In genomic region chr9:94212091-94212490, GRCh38 we compare ENCODE assay signal across 25 cellular contexts. TPM values are rescaled to one million over a fixed set of nuclear protein-coding genes. Genes with fewer than 3 reads are reported as not detected.
DNase-seq lines count a peak whose midpoint lies in the region; ATAC-seq and TF ChIP-seq lines count a peak whose summit lies in the region.
"Had no signal": no experiment of that assay in that cellular context is flagged by ENCODE, and none has a peak within 500 bp of the region (broad histone marks: within the 10 kb centered on the region; RNA-seq: fewer than 3 reads in every experiment).

No MANE protein-coding gene starts in this region.

- no peaks in the 10 kb centered on the region for H3K27me3 Mint-ChIP-seq in endodermal cell (ENCODE audit: insufficient read depth)

- peak overlapping the region; percentile 11 for H3K27ac ChIP-seq in HUES48 (ENCODE audit: low read depth, low read length)
- no peak overlapping the region for H3K27ac ChIP-seq in SJCRH30
- H3K27ac ChIP-seq in endodermal cell (ENCODE audit: low read depth, low read length) = no peak overlapping the region
- H3K27ac ChIP-seq: gastrocnemius medialis, prostate gland, stomach, tibial artery, WERI-Rb-1 had no signal

- H3K9me3 Mint-ChIP-seq in endodermal cell = peaks cover 11% of the 10 kb centered on the region
- H3K9me3 Mint-ChIP-seq: activated naive CD8-positive, alpha-beta T cell treated with anti-CD3 and anti-CD28 coated beads for 36 hours; CD4-positive, CD25-positive, alpha-beta regulatory T cell had no signal

- no peak overlapping the region for H3K9ac ChIP-seq in HUES48 (ENCODE audit: low read depth, low read length)
- H3K9ac ChIP-seq in endodermal cell (ENCODE audit: extremely low read depth, low read length, poor library complexity, severe bottlenecking) = no peak overlapping the region
- H3K9ac ChIP-seq: SK-N-SH had no signal

- H3K4me1 ChIP-seq in HUES48 (ENCODE audit: control insufficient read depth, insufficient read depth, low read length) (peaks cover 13% of the 10 kb centered on the region), SJCRH30 (peaks cover 19% of the 10 kb centered on the region), endodermal cell (ENCODE audit: control insufficient read depth, insufficient read depth, low read length) (no peaks in the 10 kb centered on the region)
- H3K4me1 ChIP-seq: prostate gland had no signal

- H3K9me3 ChIP-seq in HUES48 (ENCODE audit: control insufficient read depth, insufficient read depth, low read length) = peaks cover 6% of the 10 kb centered on the region
- no peaks in the 10 kb centered on the region for H3K9me3 ChIP-seq in SJCRH30 (replicated peaks)
- peaks cover 11% of the 10 kb centered on the region for H3K9me3 ChIP-seq in endodermal cell (ENCODE audit: control insufficient read depth, low read length)
- H3K9me3 ChIP-seq: gastrocnemius medialis, prostate gland, SK-N-SH had no signal

- H3K27ac Mint-ChIP-seq in endodermal cell = peak overlapping the region; percentile 22
- H3K27ac Mint-ChIP-seq: activated naive CD8-positive, alpha-beta T cell treated with anti-CD3 and anti-CD28 coated beads for 36 hours; brain; CD4-positive, CD25-positive, alpha-beta regulatory T cell; T-helper 17 cell had no signal

- 93 to 100% methylated on average over 1 of the region's 1 CpG for WGBS in endodermal cell (ENCODE audit: insufficient coverage in 1 of 2, insufficient read length in 1 of 2), 2 experiments

- no peaks in the 10 kb centered on the region for H3K36me3 Mint-ChIP-seq in endodermal cell (ENCODE audit: low read depth)
- H3K36me3 Mint-ChIP-seq: activated naive CD8-positive, alpha-beta T cell treated with anti-CD3 and anti-CD28 coated beads for 36 hours; brain; CD4-positive, CD25-positive, alpha-beta regulatory T cell had no signal

- H3K36me3 ChIP-seq in HUES48 (ENCODE audit: control insufficient read depth, insufficient read depth, low read length) (no peaks in the 10 kb centered on the region), SJCRH30 (no peaks in the 10 kb centered on the region), endodermal cell (ENCODE audit: control insufficient read depth, insufficient read depth, low read length) (no peaks in the 10 kb centered on the region)
- H3K36me3 ChIP-seq: gastrocnemius medialis, prostate gland, stomach, tibial artery, WERI-Rb-1 had no signal

- H3K4me3 Mint-ChIP-seq in endodermal cell = no peak overlapping the region
- H3K4me3 Mint-ChIP-seq: activated naive CD8-positive, alpha-beta T cell treated with anti-CD3 and anti-CD28 coated beads for 36 hours; brain; CD4-positive, CD25-positive, alpha-beta regulatory T cell; T-helper 17 cell had no signal

- no peak for ATAC-seq in GM19395 (IDR thresholded peaks at IDR 0.05; ENCODE audit: unreplicated experiment)
- ATAC-seq: gastrocnemius medialis, T-helper 17 cell had no signal

- H3K4me1 Mint-ChIP-seq in endodermal cell = peaks cover 10% of the 10 kb centered on the region

- DNase-seq in SJCRH30 (peak; percentile 36 to 58), endodermal cell (no peak), non-pigmented ciliary epithelial cell (ENCODE audit: low read depth) (peak; percentile 63), SK-N-DZ (ENCODE audit: low spot score) (no peak), AG08395 (ENCODE audit: low spot score) (no peak)
- DNase-seq in activated CD4-positive, alpha-beta T cell treated with anti-CD3 and anti-CD28 coated beads for 4 hours = no peak
- DNase-seq: activated CD8-positive, alpha-beta memory T cell treated with anti-CD3 and anti-CD28 coated beads, Interleukin-2, amount 50 U/mL, for 48 hours; activated effector memory CD4-positive, alpha-beta T cell treated with Interleukin-2 at 50 U/mL for 16 hours; activated naive CD8-positive, alpha-beta T cell treated with anti-CD3 and anti-CD28 coated beads for 36 hours; CD4-positive, CD25-positive, alpha-beta regulatory T cell; effector memory CD4-positive, alpha-beta T cell; gastrocnemius medialis; Kasumi-1; NCI-H1092; NCI-H187 treated with DMSO at 0.1 percent for 48 hours; RPMI8226; SK-N-SH; stomach; T-helper 17 cell; tibial artery; WERI-Rb-1 had no signal

- TF ChIP-seq CTCF in endodermal cell (conservative IDR thresholded peaks at IDR 0.05) = no peak

- H3K27me3 ChIP-seq in HUES48 (ENCODE audit: control insufficient read depth, insufficient read depth, low read length) (no peaks in the 10 kb centered on the region), SJCRH30 (no peaks in the 10 kb centered on the region), endodermal cell (ENCODE audit: control insufficient read depth, insufficient read depth, low read length, poor library complexity, severe bottlenecking) (no peaks in the 10 kb centered on the region)
- H3K27me3 ChIP-seq: gastrocnemius medialis, tibial artery had no signal

- H3K4me3 ChIP-seq in HUES48 (ENCODE audit: low read depth, low read length) (no peak overlapping the region), SJCRH30 (no peak overlapping the region), endodermal cell (ENCODE audit: low read length) (no peak overlapping the region)
- H3K4me3 ChIP-seq: gastrocnemius medialis, prostate gland, stomach, tibial artery had no signal

RNA-seq across cellular contexts. Expression of gene ZNF169, which starts 47.0 kb away (rescaled TPM):
- 3.0 and 4.1 TPM in 2 replicates for total RNA-seq in SJCRH30 (2014; rRNA removed; shearing (Covaris generic))
- 1 to 10 TPM; 7.7 to 7.8 TPM for total RNA-seq in endodermal cell
- 4.2 TPM for polyA plus RNA-seq in endodermal cell (2013, experiment 1 of 2)
- 5.8 TPM for polyA plus RNA-seq in endodermal cell (2013, experiment 2 of 2)
- polyA plus RNA-seq in SK-N-DZ (2014; cell fraction: cytosol; rRNA removed) = 7.4 and 11.7 TPM in 2 replicates
- 20.4 and 23.7 TPM in 2 replicates for polyA plus RNA-seq in SK-N-DZ (2014; cell fraction: nucleus; rRNA removed)

Comparison
In these comparisons a context has a peak if more than half of its experiments do, and no peak if none do; other contexts are left out.
1. DNase-seq: peak in SJCRH30 (2 of 2) and non-pigmented ciliary epithelial cell (single experiment); none in endodermal cell (single experiment), activated CD4-positive, alpha-beta T cell treated with anti-CD3 and anti-CD28 coated beads for 4 hours (0 of 2), SK-N-DZ (single experiment) and AG08395 (single experiment).